ENCODE assay signal across 1 cellular context in the genomic region with DNA sequence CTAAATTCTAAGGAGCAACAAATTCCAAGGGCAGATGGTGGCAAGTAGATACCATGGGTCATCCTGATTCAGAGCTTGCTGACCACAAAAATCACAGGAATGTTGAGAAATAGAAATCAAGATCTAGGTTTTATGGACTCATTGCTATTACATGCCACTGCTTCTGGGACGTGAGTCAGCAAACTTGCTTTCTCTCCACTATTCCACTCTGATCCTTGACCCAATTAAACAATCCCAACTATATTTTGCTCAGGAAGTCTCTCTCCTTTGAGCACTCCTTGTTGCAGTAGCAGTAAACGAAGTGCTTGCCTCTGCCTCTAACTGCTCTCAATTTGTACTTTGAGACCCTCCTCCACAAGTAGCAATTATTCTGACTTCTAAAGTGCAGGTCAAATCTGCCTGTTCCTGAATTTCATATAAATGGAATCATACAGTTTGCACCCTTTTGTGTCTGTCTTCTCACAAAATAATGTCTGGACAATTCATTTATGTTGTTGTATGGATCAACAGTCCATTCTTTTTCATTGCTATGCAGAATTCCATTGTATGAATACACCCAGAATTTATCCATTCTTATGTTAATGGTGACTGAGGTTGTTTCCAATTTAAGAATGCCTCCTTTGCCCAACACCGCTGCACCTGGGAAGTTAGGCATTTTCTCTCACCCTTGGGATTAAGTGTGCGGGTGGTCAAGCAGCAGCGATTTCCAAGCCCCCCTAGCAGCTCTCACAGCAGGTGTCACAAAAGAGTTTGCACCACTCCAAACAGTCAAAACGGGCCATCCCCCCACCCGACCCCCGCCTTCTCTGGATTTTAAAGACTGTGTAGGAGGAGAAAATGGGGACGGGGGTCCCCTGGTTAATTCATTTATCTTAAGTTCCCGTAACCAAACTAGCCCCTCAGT.
TF ChIP-seq lines count a peak whose summit lies in the region.

No MANE protein-coding gene starts in this region.

TF ChIP-seq in WTC11, 78 proteins besides CTCF, POLR2A, EP300 and RAD21 (continued from another document):
- no peak for TF ChIP-seq USF2 (CRISPR knock-in tag; IDR thresholded peaks at IDR 0.05)
- TF ChIP-seq, protein P1, sequence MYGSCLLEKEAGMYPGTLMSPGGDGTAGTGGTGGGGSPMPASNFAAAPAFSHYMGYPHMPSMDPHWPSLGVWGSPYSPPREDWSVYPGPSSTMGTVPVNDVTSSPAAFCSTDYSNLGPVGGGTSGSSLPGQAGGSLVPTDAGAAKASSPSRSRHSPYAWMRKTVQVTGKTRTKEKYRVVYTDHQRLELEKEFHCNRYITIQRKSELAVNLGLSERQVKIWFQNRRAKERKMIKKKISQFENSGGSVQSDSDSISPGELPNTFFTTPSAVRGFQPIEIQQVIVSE (CRISPR knock-in tag; IDR thresholded peaks at IDR 0.05; ENCODE audit: borderline replicate concordance): no peak
- TF ChIP-seq JAZF1 (CRISPR knock-in tag; IDR thresholded peaks at IDR 0.05): no peak
- TF ChIP-seq, protein P2, sequence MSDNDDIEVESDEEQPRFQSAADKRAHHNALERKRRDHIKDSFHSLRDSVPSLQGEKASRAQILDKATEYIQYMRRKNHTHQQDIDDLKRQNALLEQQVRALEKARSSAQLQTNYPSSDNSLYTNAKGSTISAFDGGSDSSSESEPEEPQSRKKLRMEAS (CRISPR knock-in tag; IDR thresholded peaks at IDR 0.05): no peak
- TF ChIP-seq ZNF423 (CRISPR knock-in tag; IDR thresholded peaks at IDR 0.05): peak; percentile 100
- TF ChIP-seq ZBTB43 (CRISPR knock-in tag; IDR thresholded peaks at IDR 0.05): no peak
- TF ChIP-seq ZNF396 (CRISPR knock-in tag; IDR thresholded peaks at IDR 0.05; ENCODE audit: borderline replicate concordance): no peak
- peak; percentile 57; the same call in 1 of the 2 replicates for TF ChIP-seq EMX1 (CRISPR knock-in tag; IDR thresholded peaks at IDR 0.05)
- TF ChIP-seq, protein P3, sequence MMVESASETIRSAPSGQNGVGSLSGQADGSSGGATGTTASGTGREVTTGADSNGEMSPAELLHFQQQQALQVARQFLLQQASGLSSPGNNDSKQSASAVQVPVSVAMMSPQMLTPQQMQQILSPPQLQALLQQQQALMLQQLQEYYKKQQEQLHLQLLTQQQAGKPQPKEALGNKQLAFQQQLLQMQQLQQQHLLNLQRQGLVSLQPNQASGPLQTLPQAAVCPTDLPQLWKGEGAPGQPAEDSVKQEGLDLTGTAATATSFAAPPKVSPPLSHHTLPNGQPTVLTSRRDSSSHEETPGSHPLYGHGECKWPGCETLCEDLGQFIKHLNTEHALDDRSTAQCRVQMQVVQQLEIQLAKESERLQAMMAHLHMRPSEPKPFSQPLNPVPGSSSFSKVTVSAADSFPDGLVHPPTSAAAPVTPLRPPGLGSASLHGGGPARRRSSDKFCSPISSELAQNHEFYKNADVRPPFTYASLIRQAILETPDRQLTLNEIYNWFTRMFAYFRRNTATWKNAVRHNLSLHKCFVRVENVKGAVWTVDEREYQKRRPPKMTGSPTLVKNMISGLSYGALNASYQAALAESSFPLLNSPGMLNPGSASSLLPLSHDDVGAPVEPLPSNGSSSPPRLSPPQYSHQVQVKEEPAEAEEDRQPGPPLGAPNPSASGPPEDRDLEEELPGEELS (CRISPR knock-in tag; IDR thresholded peaks at IDR 0.05): peak; percentile 70; the same call in 1 of the 2 replicates
- no peak for TF ChIP-seq MXD4 (CRISPR knock-in tag; IDR thresholded peaks at IDR 0.05; ENCODE audit: borderline replicate concordance)
- TF ChIP-seq ZNF671 (CRISPR knock-in tag; IDR thresholded peaks at IDR 0.05): peak; percentile 16; the same call in 1 of the 2 replicates
- no peak for TF ChIP-seq ZBTB21 (CRISPR knock-in tag; IDR thresholded peaks at IDR 0.05; ENCODE audit: borderline replicate concordance)
- no peak for TF ChIP-seq NR1H2 (CRISPR knock-in tag; IDR thresholded peaks at IDR 0.05)
- no peak for TF ChIP-seq ZNF138 (CRISPR knock-in tag; conservative IDR thresholded peaks at IDR 0.05)
- TF ChIP-seq ZSCAN18 (CRISPR knock-in tag; IDR thresholded peaks at IDR 0.05): no peak
- no peak; the same call in 1 of the 2 replicates for TF ChIP-seq TEAD4 (CRISPR knock-in tag; IDR thresholded peaks at IDR 0.05)
